In genomic region chr7:197413-198335, GRCh38 we compare ENCODE assay signal across 1 cellular context.
TF ChIP-seq lines count a peak whose summit lies in the region.

No MANE protein-coding gene starts in this region.

TF ChIP-seq in HepG2, 621 proteins besides CTCF, POLR2A, EP300 and RAD21 (continued from another document and continues in another):
- TF ChIP-seq BRCA1 (CRISPR knock-in tag; IDR thresholded peaks at IDR 0.05), result no peak
- no peak for TF ChIP-seq ESRRA (CRISPR knock-in tag; IDR thresholded peaks at IDR 0.05; ENCODE audit: low read depth)
- TF ChIP-seq ZNF83 (CRISPR knock-in tag; IDR thresholded peaks at IDR 0.05; ENCODE audit: borderline replicate concordance), result no peak
- no peak for TF ChIP-seq DR1 (CRISPR knock-in tag; IDR thresholded peaks at IDR 0.05)
- peak; percentile 44; the same call in 1 of the 2 replicates for TF ChIP-seq MNT (IDR thresholded peaks at IDR 0.05)
- no peak for TF ChIP-seq FOXO1 (CRISPR knock-in tag; IDR thresholded peaks at IDR 0.05)
- TF ChIP-seq SUZ12 (IDR thresholded peaks at IDR 0.05; ENCODE audit: low read depth, low read length), result no peak
- no peak for TF ChIP-seq IRF9 (CRISPR knock-in tag; IDR thresholded peaks at IDR 0.05; ENCODE audit: borderline replicate concordance)
- no peak for TF ChIP-seq ZNF713 (CRISPR knock-in tag; IDR thresholded peaks at IDR 0.05)
- no peak for TF ChIP-seq MBD4 (IDR thresholded peaks at IDR 0.05; ENCODE audit: borderline replicate concordance, low read length)
- no peak for TF ChIP-seq NKX3-1 (CRISPR knock-in tag; IDR thresholded peaks at IDR 0.05)
- TF ChIP-seq ZMAT3 (CRISPR knock-in tag; conservative IDR thresholded peaks at IDR 0.05), result no peak
- TF ChIP-seq ZNF607 (CRISPR knock-in tag; IDR thresholded peaks at IDR 0.05; ENCODE audit: borderline replicate concordance), result no peak
- no peak for TF ChIP-seq ZNF260 (CRISPR knock-in tag; IDR thresholded peaks at IDR 0.05; ENCODE audit: borderline replicate concordance, low read depth)
- 0 out of 2 replicates have a peak, but pooled peaks have one; percentile 39 for TF ChIP-seq THRA (CRISPR knock-in tag; IDR thresholded peaks at IDR 0.05; ENCODE audit: borderline replicate concordance)
- TF ChIP-seq E2F2 (CRISPR knock-in tag; IDR thresholded peaks at IDR 0.05; ENCODE audit: borderline replicate concordance), result no peak
- TF ChIP-seq ZSCAN21 (CRISPR knock-in tag; IDR thresholded peaks at IDR 0.05; ENCODE audit: borderline replicate concordance), result no peak
- no peak for TF ChIP-seq BCL3 (CRISPR knock-in tag; IDR thresholded peaks at IDR 0.05)
- no peak for TF ChIP-seq PLRG1 (conservative IDR thresholded peaks at IDR 0.05)
- TF ChIP-seq KIAA2018 (CRISPR knock-in tag; IDR thresholded peaks at IDR 0.05; ENCODE audit: borderline replicate concordance), result no peak
- TF ChIP-seq TRIM22 (IDR thresholded peaks at IDR 0.05), result no peak
- TF ChIP-seq FOXC1 (CRISPR knock-in tag; IDR thresholded peaks at IDR 0.05; ENCODE audit: borderline replicate concordance), result no peak
- TF ChIP-seq NCOA5 (CRISPR knock-in tag; IDR thresholded peaks at IDR 0.05), result no peak
- TF ChIP-seq DMTF1 (CRISPR knock-in tag; IDR thresholded peaks at IDR 0.05), result no peak
- TF ChIP-seq CENPT (CRISPR knock-in tag; IDR thresholded peaks at IDR 0.05; ENCODE audit: low read depth), result no peak
- TF ChIP-seq IRF2 (CRISPR knock-in tag; IDR thresholded peaks at IDR 0.05), result 0 out of 2 replicates have a peak, but pooled peaks have one; percentile 18
